Comparison of ENCODE assay signal across 8 cellular contexts in genomic region chr1:161612322-161613141, GRCh38. TPM values are rescaled to one million over a fixed set of nuclear protein-coding genes. Genes with fewer than 3 reads are reported as not detected.
A peak's percentile ranks its signal among the peaks of the same experiment; 100 is the strongest.
DNase-seq lines count a peak whose midpoint lies in the region; ATAC-seq, FAIRE-seq and TF ChIP-seq lines count a peak whose summit lies in the region.
"Not testable (repeated sequence)": the region's sequence is repeated elsewhere in the genome, so short reads cannot be mapped to it uniquely, and the experiment has no call there.

No MANE protein-coding gene starts in this region.

- not testable (repeated sequence) for H3K4me1 ChIP-seq in kidney (ENCODE audit: control insufficient read depth in 1 of 2, insufficient read depth in 1 of 2, low read depth in 1 of 2, low read length in 2 of 2)

- TF ChIP-seq CTCF in kidney (IDR thresholded peaks at IDR 0.05; ENCODE audit: borderline replicate concordance, extremely low read depth, insufficient read depth) = not testable (repeated sequence)

- peak; percentile 42 for TF ChIP-seq POLR2A in GM19099 (IDR thresholded peaks at IDR 0.05; ENCODE audit: extremely low read depth, insufficient read length, low read depth)

- peak overlapping the region; percentile 63 to 72 for H3K4me3 ChIP-seq in kidney (ENCODE audit: low read length in 2 of 2)

- H3K9me3 ChIP-seq in kidney (ENCODE audit: control insufficient read depth in 1 of 2, low read length in 2 of 2) = not testable (repeated sequence)

- ATAC-seq in HG03378 (IDR thresholded peaks at IDR 0.05; ENCODE audit: unreplicated experiment) = peak; percentile 84

- H3K27ac ChIP-seq in cingulate gyrus (ENCODE audit: low read depth, low read length) (peak overlapping the region; percentile 75), kidney (ENCODE audit: low read depth in 2 of 2, low read length in 2 of 2) (peak overlapping the region in 1 of 2 donors; percentile 72)

- FAIRE-seq in kidney (lab: Jason Lieb, UNC) = not testable (repeated sequence)

- DNase-seq in AML-193 (lab: John Stamatoyannopoulos, UW) (peak; percentile 89 to 97), NCI-H510A treated with DMSO at 0.1 percent for 48 hours (lab: John Stamatoyannopoulos, UW) (peak; percentile 85), kidney (peak; percentile 97)
- peak; percentile 95 for DNase-seq in activated CD4-positive, alpha-beta T cell treated with anti-CD3 and anti-CD28 coated beads for 48 hours
- DNase-seq in stimulated activated CD4-positive, alpha-beta T cell treated with anti-CD3 and anti-CD28 coated beads, Interleukin-12 subunit alpha, Interleukin-12 subunit beta, amount 100 ng/mL, for 4 hours = peak; percentile 89

- intact Hi-C loops in kidney (cut with DNase I) = not testable (repeated sequence)

- not testable (repeated sequence) for H3K9ac ChIP-seq in kidney (ENCODE audit: low read length in 2 of 2)

- not testable (repeated sequence) for H3K36me3 ChIP-seq in kidney (ENCODE audit: control insufficient read depth in 1 of 2, insufficient read depth in 2 of 2, low read length in 2 of 2)

RNA-seq across cellular contexts. Expression of gene FCGR3B, which starts 18.4 kb away (rescaled TPM):
- total RNA-seq in kidney = 4.3 TPM
- not detected for polyA plus RNA-seq in kidney (ENCODE audit: insufficient read depth, low read depth, low replicate concordance)

RNA-seq across cellular contexts. Expression of gene FCGR2B, which starts 50.4 kb away (rescaled TPM):
- 19.7 TPM for total RNA-seq in kidney
- polyA plus RNA-seq in kidney (ENCODE audit: insufficient read depth, low read depth, low replicate concordance) = 4.0 TPM
